In genomic region chr4:6761540-6762243, GRCh38 we compare ENCODE assay signal across 12 cellular contexts. TPM values are rescaled to one million over a fixed set of nuclear protein-coding genes. Genes with fewer than 3 reads are reported as not detected.
DNase-seq lines count a peak whose midpoint lies in the region; ATAC-seq and TF ChIP-seq lines count a peak whose summit lies in the region.
"Had no signal": no experiment of that assay in that cellular context is flagged by ENCODE, and none has a peak within 500 bp of the region (broad histone marks: within the 10 kb centered on the region; RNA-seq: fewer than 3 reads in every experiment).

No MANE protein-coding gene starts in this region.

- H3K4me1 ChIP-seq in upper lobe of right lung: no peaks in the 10 kb centered on the region

- H3K27ac ChIP-seq in upper lobe of right lung: no peak overlapping the region

- H3K27me3 ChIP-seq in upper lobe of right lung: no peaks in the 10 kb centered on the region

- H3K9me3 ChIP-seq in upper lobe of right lung: no peaks in the 10 kb centered on the region

- DNase-seq in stimulated activated CD8-positive, alpha-beta memory T cell treated with anti-CD3 and anti-CD28 coated beads, Interleukin-12 subunit alpha, Interleukin-12 subunit beta, amount 100 ng/mL, for 1 hour (ENCODE audit: low read depth): peak; percentile 11
- DNase-seq in stimulated activated CD8-positive, alpha-beta memory T cell treated with anti-CD3 and anti-CD28 coated beads, Interleukin-4, amount 100 ng/mL, for 48 hours: no peak
- DNase-seq in choroid plexus epithelial cell (ENCODE audit: low read depth) (no peak), midbrain (lab: John Stamatoyannopoulos, UW) (peak; percentile 65), upper lobe of right lung (peak; percentile 53), GDM1 (lab: John Stamatoyannopoulos, UW) (no peak)
- DNase-seq: aorta, Kasumi-1, NCI-H2171 treated with DMSO at 0.1 percent for 48 hours, Right ventricle myocardium superior had no signal

- TF ChIP-seq CTCF in choroid plexus epithelial cell (conservative IDR thresholded peaks at IDR 0.05; ENCODE audit: low read depth, low read length) (no peak), upper lobe of right lung (IDR thresholded peaks at IDR 0.05) (no peak)

- H3K27ac Mint-ChIP-seq in activated T-helper 17 cell treated with anti-CD3 and anti-CD28 coated beads, Interleukin-2, amount 50 U/mL, for 72 hours: no peak overlapping the region

- ATAC-seq in upper lobe of right lung: no peak
- no peak for ATAC-seq in HG02763 (IDR thresholded peaks at IDR 0.05; ENCODE audit: unreplicated experiment)
- ATAC-seq in activated T-helper 17 cell treated with anti-CD3 and anti-CD28 coated beads, Interleukin-2, amount 50 U/mL, for 72 hours (replicated peaks): no peak

- no peak overlapping the region for H3K4me3 Mint-ChIP-seq in activated T-helper 17 cell treated with anti-CD3 and anti-CD28 coated beads, Interleukin-2, amount 50 U/mL, for 72 hours

- H3K9me3 Mint-ChIP-seq in activated T-helper 17 cell treated with anti-CD3 and anti-CD28 coated beads, Interleukin-2, amount 50 U/mL, for 72 hours: no peaks in the 10 kb centered on the region

- intact Hi-C loops in upper lobe of right lung (cut with DNase I): no loop called here

- H3K36me3 ChIP-seq in upper lobe of right lung: no peaks in the 10 kb centered on the region

- no peaks in the 10 kb centered on the region for H3K27me3 Mint-ChIP-seq in activated T-helper 17 cell treated with anti-CD3 and anti-CD28 coated beads, Interleukin-2, amount 50 U/mL, for 72 hours

- H3K36me3 Mint-ChIP-seq in activated T-helper 17 cell treated with anti-CD3 and anti-CD28 coated beads, Interleukin-2, amount 50 U/mL, for 72 hours (ENCODE audit: low read depth): no peaks in the 10 kb centered on the region

- no peaks in the 10 kb centered on the region for H3K4me1 Mint-ChIP-seq in activated T-helper 17 cell treated with anti-CD3 and anti-CD28 coated beads, Interleukin-2, amount 50 U/mL, for 72 hours

- H3K4me3 ChIP-seq in choroid plexus epithelial cell (ENCODE audit: low read depth, low read length) (peak overlapping the region; percentile 17), upper lobe of right lung (no peak overlapping the region)

RNA-seq across cellular contexts. Expression of gene KIAA0232, which starts 20.8 kb away (rescaled TPM):
- total RNA-seq in upper lobe of right lung: 30.9 TPM
- total RNA-seq in activated T-helper 17 cell treated with anti-CD3 and anti-CD28 coated beads, Interleukin-2, amount 50 U/mL, for 72 hours: 10 to 100 TPM in 1 of 2 donors, 1 to 10 TPM in 1; 9.4 to 10.5 TPM

RNA-seq across cellular contexts. Expression of gene BLOC1S4, which starts 45.7 kb away (rescaled TPM):
- 10.7 TPM for total RNA-seq in upper lobe of right lung
- total RNA-seq in activated T-helper 17 cell treated with anti-CD3 and anti-CD28 coated beads, Interleukin-2, amount 50 U/mL, for 72 hours: 10 to 100 TPM; 15.9 to 17.7 TPM

RNA-seq across cellular contexts. Expression of gene MRFAP1L1, which starts 52.0 kb away (rescaled TPM):
- 46.6 TPM for total RNA-seq in upper lobe of right lung
- total RNA-seq in activated T-helper 17 cell treated with anti-CD3 and anti-CD28 coated beads, Interleukin-2, amount 50 U/mL, for 72 hours: 10 to 100 TPM; 35.8 to 53.6 TPM

Comparison
In these comparisons a context has a peak if more than half of its experiments do, and no peak if none do; other contexts are left out.
1. DNase-seq: peak in stimulated activated CD8-positive, alpha-beta memory T cell treated with anti-CD3 and anti-CD28 coated beads, Interleukin-12 subunit alpha, Interleukin-12 subunit beta, amount 100 ng/mL, for 1 hour (single experiment), midbrain (single experiment) and upper lobe of right lung (single experiment); none in stimulated activated CD8-positive, alpha-beta memory T cell treated with anti-CD3 and anti-CD28 coated beads, Interleukin-4, amount 100 ng/mL, for 48 hours (single experiment), choroid plexus epithelial cell (single experiment) and GDM1 (single experiment).